In genomic region chr11:64804346-64805210, GRCh38 we compare ENCODE assay signal across 1 cellular context.
TF ChIP-seq lines count a peak whose summit lies in the region.

No MANE protein-coding gene starts in this region.

TF ChIP-seq in H1, 55 proteins besides CTCF, POLR2A, EP300 and RAD21:
- TF ChIP-seq ASH2L (IDR thresholded peaks at IDR 0.05; ENCODE audit: low read length) (no peak), RBBP5 (IDR thresholded peaks at IDR 0.05; ENCODE audit: borderline replicate concordance, low read depth, low read length) (no peak), E2F6 (IDR thresholded peaks at IDR 0.05) (no peak), CEBPB (IDR thresholded peaks at IDR 0.05; ENCODE audit: low read depth, low read length) (no peak), CBX5 (IDR thresholded peaks at IDR 0.05; ENCODE audit: low read depth, low read length) (no peak), SP4 (IDR thresholded peaks at IDR 0.05; ENCODE audit: low read length) (no peak), CHD2 (IDR thresholded peaks at IDR 0.05; ENCODE audit: low read length) (no peak), SAP30 (IDR thresholded peaks at IDR 0.05; ENCODE audit: insufficient read depth, insufficient replicate concordance, low read length) (no peak), POLR2AphosphoS5 (IDR thresholded peaks at IDR 0.05; ENCODE audit: low read depth, low read length) (no peak), NRF1 (IDR thresholded peaks at IDR 0.05; ENCODE audit: low read depth, low read length) (no peak), SUZ12 (IDR thresholded peaks at IDR 0.05; ENCODE audit: low read length) (no peak), TEAD4 (IDR thresholded peaks at IDR 0.05; ENCODE audit: low read depth, low read length) (no peak), CBX8 (IDR thresholded peaks at IDR 0.05; ENCODE audit: borderline replicate concordance, low read depth, low read length) (no peak), EGR1 (IDR thresholded peaks at IDR 0.05; ENCODE audit: borderline replicate concordance, low read depth, low read length) (no peak), BCL11A (IDR thresholded peaks at IDR 0.05; ENCODE audit: low read depth in 2 of 2, low read length in 2 of 2) (no peak), POU5F1 (IDR thresholded peaks at IDR 0.05; ENCODE audit: low read depth, low read length) (no peak), USF2 (IDR thresholded peaks at IDR 0.05; ENCODE audit: low read length) (no peak)
